In the genomic region with DNA sequence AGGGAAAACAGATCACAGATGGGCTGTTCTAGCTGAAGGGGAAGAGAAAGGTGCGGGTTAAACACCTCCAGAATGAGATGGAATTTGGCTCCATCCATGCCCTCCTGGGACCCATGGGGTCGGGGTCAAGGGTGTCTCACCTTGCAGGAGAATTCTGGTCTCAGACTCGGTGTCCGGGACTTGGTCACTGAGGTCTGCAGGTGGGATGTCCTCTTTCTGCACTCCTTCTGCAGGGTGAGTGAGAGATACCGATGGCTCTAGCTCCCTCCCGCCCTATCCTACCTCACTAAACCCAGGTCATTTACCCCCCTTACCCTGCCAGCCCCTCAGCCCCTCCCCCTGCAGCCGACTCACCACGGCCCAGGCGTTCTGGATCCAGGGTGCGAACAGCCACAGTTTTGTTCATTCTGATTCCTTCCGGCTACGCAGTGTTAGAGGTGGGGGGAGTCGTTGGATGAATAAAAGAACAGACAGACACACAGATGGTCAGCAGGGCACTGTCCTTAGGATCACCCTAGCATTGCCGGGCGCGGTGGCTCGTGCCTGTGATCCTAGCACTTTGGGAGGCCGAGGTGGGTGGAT, we compare ENCODE assay signal across 20 cellular contexts. TPM values are rescaled to one million over a fixed set of nuclear protein-coding genes. Genes with fewer than 3 reads are reported as not detected.
DNase-seq lines count a peak whose midpoint lies in the region; ATAC-seq, FAIRE-seq and TF ChIP-seq lines count a peak whose summit lies in the region.
"Had no signal": no experiment of that assay in that cellular context is flagged by ENCODE, and none has a peak within 500 bp of the region (broad histone marks: within the 10 kb centered on the region; RNA-seq: fewer than 3 reads in every experiment).

No MANE protein-coding gene starts in this region.

- H2AK5ac ChIP-seq in neuronal stem cell (ENCODE audit: low read depth, low read length) = no peak overlapping the region

- H3K36me3 ChIP-seq in kidney (ENCODE audit: control insufficient read depth in 1 of 2, insufficient read depth in 2 of 2, low read length in 2 of 2) (no peaks in the 10 kb centered on the region), HepG2 (replicated peaks in 1 of 2; ENCODE audit: control insufficient read depth in 1 of 2, insufficient read depth in 2 of 2, low read length in 2 of 2) (peaks cover 36 to 74% of the 10 kb centered on the region in 2 experiments), neuronal stem cell (replicated peaks in 1 of 2; ENCODE audit: control insufficient read depth in 2 of 2, insufficient read depth in 2 of 2, low read length in 2 of 2) (no peaks in the 10 kb centered on the region), aorta (ENCODE audit: control insufficient read depth in 1 of 2, insufficient read depth in 2 of 2, low read length in 1 of 2) (no peaks in the 10 kb centered on the region)

- in situ Hi-C loops in HepG2 (cut with HindIII; ENCODE audit: extremely low pct_ligation_motif_present, low pct_unique_long_range_greater_than_20kb) = no loop called here

- peak overlapping the region; percentile 28 for H3K18ac ChIP-seq in neuronal stem cell (ENCODE audit: low read length)

- no peaks in the 10 kb centered on the region for H3K79me2 ChIP-seq in HepG2 (ENCODE audit: insufficient read depth, low read length)

- H3K23ac ChIP-seq in neuronal stem cell (ENCODE audit: low read depth, low read length, poor library complexity) = peak overlapping the region; percentile 55

- no peak overlapping the region for H2BK12ac ChIP-seq in neuronal stem cell (ENCODE audit: low read length)

- no peak overlapping the region for H2BK120ac ChIP-seq in neuronal stem cell (ENCODE audit: low read depth, low read length)

- TF ChIP-seq POLR2A in HepG2 (IDR thresholded peaks at IDR 0.05; ENCODE audit: insufficient read depth in 1 of 2, low read depth in 2 of 2, low read length in 2 of 2) = peak in 1 of 2 experiments; percentile 33; a peak in 2 of 4 replicates

- no peak overlapping the region for H4K8ac ChIP-seq in neuronal stem cell (ENCODE audit: low read depth, low read length)

- H4K20me1 ChIP-seq in HepG2 (ENCODE audit: insufficient read depth, low read length) = peaks cover 57% of the 10 kb centered on the region

- H3K4me3 ChIP-seq in kidney (ENCODE audit: low read length in 2 of 2) (no peak overlapping the region), HepG2 (replicated peaks in 1 of 3; ENCODE audit: insufficient read depth in 1 of 3, low read depth in 2 of 3, low read length in 3 of 3) (no peak overlapping the region), neuronal stem cell (ENCODE audit: low read length in 2 of 2) (no peak overlapping the region), aorta (ENCODE audit: low read length in 2 of 2) (no peak overlapping the region)
- H3K4me3 ChIP-seq: GM23338 had no signal

- no peak for FAIRE-seq in kidney (lab: Jason Lieb, UNC)
- no peak for FAIRE-seq in HepG2 (lab: Jason Lieb, UNC)
- FAIRE-seq: G401.6, GM12892 had no signal

- 83% methylated on average over 18 of the region's 18 CpGs for WGBS in HepG2 (ENCODE audit: low lambda C conversion rate)
- WGBS in neuronal stem cell (ENCODE audit: extremely low coverage in 2 of 2, insufficient read length in 2 of 2, insufficient replicate concordance in 1 of 2), 2 donors = no CpG with 5 or more reads among the region's 18 CpGs
- WGBS in aorta, 2 donors = 75 to 80% methylated on average over 18 of the region's 18 CpGs

- H4K91ac ChIP-seq in neuronal stem cell (ENCODE audit: low read depth, low read length, poor library complexity) = no peak overlapping the region

- H2BK5ac ChIP-seq in neuronal stem cell (ENCODE audit: low read length) = no peak overlapping the region

- DNase-seq in kidney = peak; percentile 33
- DNase-seq in HepG2 (ENCODE audit: low spot score) = no peak
- DNase-seq in neuronal stem cell (ENCODE audit: low spot score) = no peak
- peak; percentile 18 to 53 for DNase-seq in aorta
- DNase-seq in DMS53 (lab: John Stamatoyannopoulos, UW) = no peak
- DNase-seq in SHP77 (lab: John Stamatoyannopoulos, UW) = no peak
- no peak for DNase-seq in stimulated activated naive CD8-positive, alpha-beta T cell treated with anti-CD3 and anti-CD28 coated beads, Interleukin-15, Interleukin-2, amounts not matched to agents 100 U/mL and 50 U/mL, for 24 hours
- DNase-seq: C1 segment of cervical spinal cord; Calu3; CD4-positive, alpha-beta memory T cell; COR-L47; DND-41; H9 had no signal

- no peak for TF ChIP-seq RAD21 in HepG2 (CRISPR knock-in tag; IDR thresholded peaks at IDR 0.05)

- no peak overlapping the region for H3K4ac ChIP-seq in neuronal stem cell (ENCODE audit: low read length)

- H3K79me1 ChIP-seq in neuronal stem cell (ENCODE audit: low read depth, low read length) = no peaks in the 10 kb centered on the region

- H3K14ac ChIP-seq in neuronal stem cell (ENCODE audit: low read length) = peak overlapping the region; percentile 82

- H3K9me3 ChIP-seq in kidney (ENCODE audit: control insufficient read depth in 1 of 2, low read length in 2 of 2) (no peaks in the 10 kb centered on the region), HepG2 (ENCODE audit: low read length) (no peaks in the 10 kb centered on the region), neuronal stem cell (replicated peaks in 1 of 2; ENCODE audit: control insufficient read depth in 2 of 2, insufficient read depth in 1 of 2, low read depth in 1 of 2, low read length in 2 of 2) (no peaks in the 10 kb centered on the region), aorta (ENCODE audit: control insufficient read depth, low read length) (no peaks in the 10 kb centered on the region)

- no peak overlapping the region for H3K9ac ChIP-seq in kidney (ENCODE audit: low read length in 2 of 2)
- H3K9ac ChIP-seq in HepG2 (ENCODE audit: insufficient read depth, low read depth, low read length) = no peak overlapping the region
- H3K9ac ChIP-seq in neuronal stem cell (ENCODE audit: low read depth, low read length, poor library complexity) = no peak overlapping the region

- TF ChIP-seq CTCF in kidney (IDR thresholded peaks at IDR 0.05; ENCODE audit: borderline replicate concordance, extremely low read depth, insufficient read depth) (no peak), HepG2 (CRISPR knock-in tag; IDR thresholded peaks at IDR 0.05) (no peak)

- POLR2A ChIA-PET in HepG2 (lab: Yijun Ruan, JAX) = interaction anchor here (1.3 to 2.2 kb wide), 4 partner anchors 8 to 42 kb away, joined by 3 to 4 read pairs (median 4); partner anchors contain the start of gene GPR108

- H3K27me3 ChIP-seq in HepG2 (ENCODE audit: control insufficient read depth in 1 of 2, insufficient read depth in 2 of 2, low read length in 2 of 2) = no peaks in the 10 kb centered on the region
- H3K27me3 ChIP-seq in neuronal stem cell (ENCODE audit: control insufficient read depth in 3 of 3, insufficient read depth in 3 of 3, low read depth in 1 of 3, low read length in 3 of 3) = no peaks in the 10 kb centered on the region
- no peaks in the 10 kb centered on the region for H3K27me3 ChIP-seq in aorta (ENCODE audit: control insufficient read depth in 1 of 2, insufficient read depth in 2 of 2, low read length in 1 of 2)

- no peak overlapping the region for H3K27ac ChIP-seq in kidney (ENCODE audit: low read depth in 2 of 2, low read length in 2 of 2)
- H3K27ac ChIP-seq in HepG2 (ENCODE audit: extremely low read length, insufficient read depth, low read length) = no peak overlapping the region
- H3K27ac ChIP-seq in neuronal stem cell (replicated peaks; ENCODE audit: low read length) = no peak overlapping the region
- H3K27ac ChIP-seq in aorta (ENCODE audit: low read depth in 1 of 2, low read length in 2 of 2) = no peak overlapping the region

- TF ChIP-seq EP300 in HepG2 (IDR thresholded peaks at IDR 0.05; ENCODE audit: low read depth in 2 of 2, low read length in 2 of 2) (no peak), HepG2 (CRISPR knock-in tag; IDR thresholded peaks at IDR 0.05; ENCODE audit: borderline replicate concordance) (no peak)

- BruUV-seq in HepG2 (replicated peaks; lab: Mats Ljungman, UMichigan) = no TSS peak

- no peak overlapping the region for H2AFZ ChIP-seq in HepG2 (ENCODE audit: low read length)
- H2AFZ ChIP-seq in neuronal stem cell (ENCODE audit: low read length) = no peak overlapping the region
- H2AFZ ChIP-seq: GM23338 had no signal

- CTCF ChIA-PET in HepG2 (lab: Yijun Ruan, JAX; ENCODE audit: low intra/inter-chr PET ratio, low total read pairs) = no interaction called here

- H3K4me2 ChIP-seq in HepG2 (ENCODE audit: low read depth, low read length) = no peak overlapping the region
- H3K4me2 ChIP-seq in neuronal stem cell (ENCODE audit: insufficient read depth, low read length, poor library complexity, severe bottlenecking) = no peak overlapping the region
- H3K4me2 ChIP-seq: GM23338 had no signal

- ATAC-seq in HepG2 = no peak
- no peak for ATAC-seq in aorta (ENCODE audit: low FRiP score)
- ATAC-seq in stimulated activated naive CD8-positive, alpha-beta T cell treated with anti-CD3 and anti-CD28 coated beads, Interleukin-15, Interleukin-2, amounts not matched to agents 100 U/mL and 50 U/mL, for 24 hours = no peak
- ATAC-seq: GM23338, HCT116 had no signal

- intact Hi-C loops in kidney (cut with DNase I) = no loop called here
- intact Hi-C loops in HepG2 (cut with micrococcal nuclease; ENCODE audit: unreplicated experiment) = no loop called here
- intact Hi-C loops in aorta (cut with DNase I) = no loop called here

- no peak overlapping the region for H2BK15ac ChIP-seq in neuronal stem cell (ENCODE audit: low read length)

- no peaks in the 10 kb centered on the region for H3K4me1 ChIP-seq in kidney (ENCODE audit: control insufficient read depth in 1 of 2, insufficient read depth in 1 of 2, low read depth in 1 of 2, low read length in 2 of 2)
- no peaks in the 10 kb centered on the region for H3K4me1 ChIP-seq in HepG2 (ENCODE audit: insufficient read depth, low read length)
- H3K4me1 ChIP-seq in neuronal stem cell (ENCODE audit: control insufficient read depth in 2 of 2, insufficient read depth in 1 of 2, low read depth in 1 of 2, low read length in 2 of 2) = no peaks in the 10 kb centered on the region
- no peaks in the 10 kb centered on the region for H3K4me1 ChIP-seq in aorta (ENCODE audit: control insufficient read depth in 1 of 2, insufficient read depth in 2 of 2, low read length in 2 of 2)

RNA-seq across cellular contexts. Expression of gene C3, which starts 24.1 kb away (rescaled TPM):
- 3,831 TPM for total RNA-seq in kidney
- 452 TPM for polyA plus RNA-seq in kidney (ENCODE audit: insufficient read depth, low read depth, low replicate concordance)
- 700 and 1,455 TPM in 2 replicates for total RNA-seq in HepG2 (2016; rRNA removed; fragmentation: Illumina TruSeq; extraction: Trizol)
- 160 and 192 TPM in 2 replicates for total RNA-seq in HepG2 (2016; cell fraction: cytosol; rRNA removed; fragmentation: Illumina TruSeq; extraction: Trizol; ENCODE audit: low read depth)
- total RNA-seq in HepG2 (2016; cell fraction: insoluble cytoplasmic fraction; rRNA removed; fragmentation: Illumina TruSeq; extraction: Trizol) = 643 and 1,412 TPM in 2 replicates
- 268 and 291 TPM in 2 replicates for total RNA-seq in HepG2 (2016; cell fraction: membrane; rRNA removed; fragmentation: Illumina TruSeq; extraction: Trizol)
- 1,410 and 1,846 TPM in 2 replicates for total RNA-seq in HepG2 (2016; cell fraction: nucleus; rRNA removed; fragmentation: Illumina TruSeq; extraction: Trizol)
- 6,272 and 9,798 TPM in 2 replicates for polyA plus RNA-seq in HepG2 (2011; rRNA removed)
- polyA plus RNA-seq in HepG2 (2011; cell fraction: cytosol; rRNA removed) = 4,601 and 7,618 TPM in 2 replicates
- 6,023 and 6,891 TPM in 2 replicates for polyA plus RNA-seq in HepG2 (2011; cell fraction: nucleus; rRNA removed)
- polyA plus RNA-seq in HepG2 (2012) = 3,859 and 6,494 TPM in 2 replicates
- polyA plus RNA-seq in HepG2 (2016; cell fraction: cytosol; fragmentation: Illumina TruSeq; extraction: Trizol; ENCODE audit: low read depth) = 195 and 210 TPM in 2 replicates
- 903 and 1,023 TPM in 2 replicates for polyA plus RNA-seq in HepG2 (2016; cell fraction: insoluble cytoplasmic fraction; fragmentation: Illumina TruSeq; extraction: Trizol; ENCODE audit: low read depth)
- polyA plus RNA-seq in HepG2 (2016; cell fraction: membrane; fragmentation: Illumina TruSeq; extraction: Trizol; ENCODE audit: low read depth) = 286 and 340 TPM in 2 replicates
- 3,631 and 3,793 TPM in 2 replicates for polyA plus RNA-seq in HepG2 (2016; cell fraction: nucleus; fragmentation: Illumina TruSeq; extraction: Trizol; ENCODE audit: insufficient read depth, low read depth)
- 785 and 9,683 TPM in 2 replicates for polyA minus RNA-seq in HepG2 (2011; rRNA and poly(A)+ RNA removed; ENCODE audit: low replicate concordance)
- polyA minus RNA-seq in HepG2 (2011; cell fraction: cytosol; rRNA and poly(A)+ RNA removed) = 2,000 and 4,520 TPM in 2 replicates
- polyA minus RNA-seq in HepG2 (2011; cell fraction: nucleus; rRNA and poly(A)+ RNA removed) = 1,680 and 2,385 TPM in 2 replicates
- 0.21 TPM for polyA plus RNA-seq in neuronal stem cell (2013, experiment 1 of 2)
- polyA plus RNA-seq in neuronal stem cell (2013, experiment 2 of 2) = 0.64 TPM
- total RNA-seq in aorta = 1,000 to 10,000 TPM; 1,027 to 3,196 TPM
- polyA plus RNA-seq in aorta = 10 to 100 TPM in 1 of 2 donors, 1 to 10 TPM in 1; 9.1 to 17.8 TPM
- polyA plus RNA-seq: CD4-positive, alpha-beta memory T cell had no signal

RNA-seq across cellular contexts. Expression of gene TNFSF14, which starts 26.4 kb away (rescaled TPM):
- total RNA-seq in kidney = 2.5 TPM
- polyA plus RNA-seq in kidney (ENCODE audit: insufficient read depth, low read depth, low replicate concordance) = not detected
- total RNA-seq in HepG2 (2016; rRNA removed; fragmentation: Illumina TruSeq; extraction: Trizol) = 0.17 and 0.49 TPM in 2 replicates
- 0.09 and 0.10 TPM in 2 replicates for total RNA-seq in HepG2 (2016; cell fraction: cytosol; rRNA removed; fragmentation: Illumina TruSeq; extraction: Trizol; ENCODE audit: low read depth)
- 0.10 and 0.69 TPM in 2 replicates for total RNA-seq in HepG2 (2016; cell fraction: insoluble cytoplasmic fraction; rRNA removed; fragmentation: Illumina TruSeq; extraction: Trizol)
- 0.10 and 0.15 TPM in 2 replicates for total RNA-seq in HepG2 (2016; cell fraction: membrane; rRNA removed; fragmentation: Illumina TruSeq; extraction: Trizol)
- 0.88 and 1.2 TPM in 2 replicates for total RNA-seq in HepG2 (2016; cell fraction: nucleus; rRNA removed; fragmentation: Illumina TruSeq; extraction: Trizol)
- 9.1 and 10.0 TPM in 2 replicates for polyA plus RNA-seq in HepG2 (2011; rRNA removed)
- polyA plus RNA-seq in HepG2 (2011; cell fraction: cytosol; rRNA removed) = 1.9 and 2.2 TPM in 2 replicates
- polyA plus RNA-seq in HepG2 (2011; cell fraction: nucleus; rRNA removed) = 37.9 and 38.9 TPM in 2 replicates
- 1.7 and 3.2 TPM in 2 replicates for polyA plus RNA-seq in HepG2 (2012)
- 0.03 and 0.10 TPM in 2 replicates for polyA plus RNA-seq in HepG2 (2016; cell fraction: cytosol; fragmentation: Illumina TruSeq; extraction: Trizol; ENCODE audit: low read depth)
- 0.17 TPM in 2 replicates for polyA plus RNA-seq in HepG2 (2016; cell fraction: insoluble cytoplasmic fraction; fragmentation: Illumina TruSeq; extraction: Trizol; ENCODE audit: low read depth)
- 0.11 and 0.23 TPM in 2 replicates for polyA plus RNA-seq in HepG2 (2016; cell fraction: membrane; fragmentation: Illumina TruSeq; extraction: Trizol; ENCODE audit: low read depth)
- polyA plus RNA-seq in HepG2 (2016; cell fraction: nucleus; fragmentation: Illumina TruSeq; extraction: Trizol; ENCODE audit: insufficient read depth, low read depth) = 7.9 and 8.1 TPM in 2 replicates
- polyA minus RNA-seq in HepG2 (2011; rRNA and poly(A)+ RNA removed; ENCODE audit: low replicate concordance) = 0.68 and 5.9 TPM in 2 replicates
- 0.30 and 0.70 TPM in 2 replicates for polyA minus RNA-seq in HepG2 (2011; cell fraction: cytosol; rRNA and poly(A)+ RNA removed)
- 10.8 and 14.2 TPM in 2 replicates for polyA minus RNA-seq in HepG2 (2011; cell fraction: nucleus; rRNA and poly(A)+ RNA removed)
- polyA plus RNA-seq in neuronal stem cell (2013, experiment 1 of 2) = not detected
- under 0.01 TPM for polyA plus RNA-seq in neuronal stem cell (2013, experiment 2 of 2)
- 10 to 100 TPM in 1 of 2 donors, 1 to 10 TPM in 1; 6.9 to 36.8 TPM for total RNA-seq in aorta
- under 1 TPM in 1 of 2 donors, not detected in 1; 0.13 TPM for polyA plus RNA-seq in aorta
- total RNA-seq: A172, A673, GM23338, H9 had no signal
- polyA plus RNA-seq: BJ, GM23338 had no signal

RNA-seq across cellular contexts. Expression of gene GPR108, which starts 41.0 kb away (rescaled TPM):
- 113 TPM for total RNA-seq in kidney
- 144 TPM for polyA plus RNA-seq in kidney (ENCODE audit: insufficient read depth, low read depth, low replicate concordance)
- total RNA-seq in HepG2 (2016; rRNA removed; fragmentation: Illumina TruSeq; extraction: Trizol) = 24.1 and 36.4 TPM in 2 replicates
- total RNA-seq in HepG2 (2016; cell fraction: cytosol; rRNA removed; fragmentation: Illumina TruSeq; extraction: Trizol; ENCODE audit: low read depth) = 38.0 and 46.7 TPM in 2 replicates
- 17.4 and 36.4 TPM in 2 replicates for total RNA-seq in HepG2 (2016; cell fraction: insoluble cytoplasmic fraction; rRNA removed; fragmentation: Illumina TruSeq; extraction: Trizol)
- total RNA-seq in HepG2 (2016; cell fraction: membrane; rRNA removed; fragmentation: Illumina TruSeq; extraction: Trizol) = 50.7 and 59.0 TPM in 2 replicates
- total RNA-seq in HepG2 (2016; cell fraction: nucleus; rRNA removed; fragmentation: Illumina TruSeq; extraction: Trizol) = 28.9 and 37.5 TPM in 2 replicates
- polyA plus RNA-seq in HepG2 (2011; rRNA removed) = 63.0 and 69.7 TPM in 2 replicates
- polyA plus RNA-seq in HepG2 (2011; cell fraction: cytosol; rRNA removed) = 52.1 and 59.5 TPM in 2 replicates
- 207 and 243 TPM in 2 replicates for polyA plus RNA-seq in HepG2 (2011; cell fraction: nucleus; rRNA removed)
- polyA plus RNA-seq in HepG2 (2012) = 28.8 and 45.1 TPM in 2 replicates
- polyA plus RNA-seq in HepG2 (2016; cell fraction: cytosol; fragmentation: Illumina TruSeq; extraction: Trizol; ENCODE audit: low read depth) = 45.8 and 48.0 TPM in 2 replicates
- polyA plus RNA-seq in HepG2 (2016; cell fraction: insoluble cytoplasmic fraction; fragmentation: Illumina TruSeq; extraction: Trizol; ENCODE audit: low read depth) = 22.1 and 29.5 TPM in 2 replicates
- 52.9 and 59.3 TPM in 2 replicates for polyA plus RNA-seq in HepG2 (2016; cell fraction: membrane; fragmentation: Illumina TruSeq; extraction: Trizol; ENCODE audit: low read depth)
- polyA plus RNA-seq in HepG2 (2016; cell fraction: nucleus; fragmentation: Illumina TruSeq; extraction: Trizol; ENCODE audit: insufficient read depth, low read depth) = 87.3 and 93.9 TPM in 2 replicates
- polyA minus RNA-seq in HepG2 (2011; rRNA and poly(A)+ RNA removed; ENCODE audit: low replicate concordance) = 154 and 189 TPM in 2 replicates
- polyA minus RNA-seq in HepG2 (2011; cell fraction: cytosol; rRNA and poly(A)+ RNA removed) = 18.7 and 18.9 TPM in 2 replicates
- 28.3 and 32.7 TPM in 2 replicates for polyA minus RNA-seq in HepG2 (2011; cell fraction: nucleus; rRNA and poly(A)+ RNA removed)
- 54.3 TPM for polyA plus RNA-seq in neuronal stem cell (2013, experiment 1 of 2)
- 53.1 TPM for polyA plus RNA-seq in neuronal stem cell (2013, experiment 2 of 2)
- 10 to 100 TPM; 49.2 to 70.2 TPM for total RNA-seq in aorta
- 100 to 1,000 TPM in 1 of 2 donors, 10 to 100 TPM in 1; 33.1 to 117 TPM for polyA plus RNA-seq in aorta

RNA-seq across cellular contexts. Expression of gene TRIP10, which starts 43.1 kb away (rescaled TPM):
- total RNA-seq in kidney (92.9 TPM), HepG2 (2016; rRNA removed; fragmentation: Illumina TruSeq; extraction: Trizol) (24.1 and 32.5 TPM in 2 replicates), aorta (100 to 1,000 TPM in 1 of 2 donors, 10 to 100 TPM in 1; 91.8 to 146 TPM)
- polyA plus RNA-seq in kidney (ENCODE audit: insufficient read depth, low read depth, low replicate concordance) (57.5 TPM), HepG2 (2011; rRNA removed) (33.2 and 39.4 TPM in 2 replicates), aorta (100 to 1,000 TPM in 1 of 2 donors, 10 to 100 TPM in 1; 68.6 to 261 TPM)
- 14.5 and 17.4 TPM in 2 replicates for total RNA-seq in HepG2 (2016; cell fraction: cytosol; rRNA removed; fragmentation: Illumina TruSeq; extraction: Trizol; ENCODE audit: low read depth)
- 21.0 and 35.2 TPM in 2 replicates for total RNA-seq in HepG2 (2016; cell fraction: insoluble cytoplasmic fraction; rRNA removed; fragmentation: Illumina TruSeq; extraction: Trizol)
- total RNA-seq in HepG2 (2016; cell fraction: membrane; rRNA removed; fragmentation: Illumina TruSeq; extraction: Trizol) = 24.2 and 24.9 TPM in 2 replicates
- total RNA-seq in HepG2 (2016; cell fraction: nucleus; rRNA removed; fragmentation: Illumina TruSeq; extraction: Trizol) = 15.8 and 19.9 TPM in 2 replicates
- 27.2 and 31.9 TPM in 2 replicates for polyA plus RNA-seq in HepG2 (2011; cell fraction: cytosol; rRNA removed)
- polyA plus RNA-seq in HepG2 (2011; cell fraction: nucleus; rRNA removed) = 93.2 and 99.5 TPM in 2 replicates
- polyA plus RNA-seq in HepG2 (2012) = 45.5 and 60.4 TPM in 2 replicates
- polyA plus RNA-seq in HepG2 (2016; cell fraction: cytosol; fragmentation: Illumina TruSeq; extraction: Trizol; ENCODE audit: low read depth) = 20.7 and 22.0 TPM in 2 replicates
- polyA plus RNA-seq in HepG2 (2016; cell fraction: insoluble cytoplasmic fraction; fragmentation: Illumina TruSeq; extraction: Trizol; ENCODE audit: low read depth) = 32.6 and 39.0 TPM in 2 replicates
- polyA plus RNA-seq in HepG2 (2016; cell fraction: membrane; fragmentation: Illumina TruSeq; extraction: Trizol; ENCODE audit: low read depth) = 29.2 and 30.7 TPM in 2 replicates
- 79.8 and 91.2 TPM in 2 replicates for polyA plus RNA-seq in HepG2 (2016; cell fraction: nucleus; fragmentation: Illumina TruSeq; extraction: Trizol; ENCODE audit: insufficient read depth, low read depth)
- polyA minus RNA-seq in HepG2 (2011; rRNA and poly(A)+ RNA removed; ENCODE audit: low replicate concordance) = 17.1 and 24.3 TPM in 2 replicates
- polyA minus RNA-seq in HepG2 (2011; cell fraction: cytosol; rRNA and poly(A)+ RNA removed) = 14.9 and 15.0 TPM in 2 replicates
- 19.4 and 20.3 TPM in 2 replicates for polyA minus RNA-seq in HepG2 (2011; cell fraction: nucleus; rRNA and poly(A)+ RNA removed)
- 49.7 TPM for polyA plus RNA-seq in neuronal stem cell (2013, experiment 1 of 2)
- 50.0 TPM for polyA plus RNA-seq in neuronal stem cell (2013, experiment 2 of 2)

Comparison
In these comparisons a context has a peak if more than half of its experiments do, and no peak if none do; other contexts are left out.
1. DNase-seq: peak in kidney (single experiment) and aorta (2 of 2); none in HepG2 (single experiment), neuronal stem cell (single experiment), DMS53 (single experiment), SHP77 (0 of 2) and stimulated activated naive CD8-positive, alpha-beta T cell treated with anti-CD3 and anti-CD28 coated beads, Interleukin-15, Interleukin-2, amounts not matched to agents 100 U/mL and 50 U/mL, for 24 hours (single experiment).